In genomic region chr17:41848788-41849187, GRCh38 we compare ENCODE assay signal across 17 cellular contexts. TPM values are rescaled to one million over a fixed set of nuclear protein-coding genes. Genes with fewer than 3 reads are reported as not detected.
"Had no signal": no experiment of that assay in that cellular context is flagged by ENCODE, and none has a peak within 500 bp of the region (broad histone marks: within the 10 kb centered on the region; RNA-seq: fewer than 3 reads in every experiment).

No MANE protein-coding gene starts in this region.

- H3K36me3 ChIP-seq: colonic mucosa, prostate gland had no signal

- H3K27ac ChIP-seq: colonic mucosa, prostate gland, VCaP had no signal

- H3K4me3 Mint-ChIP-seq: activated T-helper 1 cell treated with anti-CD3 and anti-CD28 coated beads, Interleukin-12 subunit alpha, Interleukin-12 subunit beta, Interleukin-2, Interleukin-4 antibody, amounts not matched to agents 30 ng/mL and 10 ng/mL and 1 ng/mL, durations not matched to agents 14 hours and 24 hours and 36 hours; immature natural killer cell; natural killer cell treated with Interleukin-12 subunit alpha and Interleukin-12 subunit beta and Interleukin-15 and Interleukin-18, amount 100 ng/mL, for 72 hours; stimulated activated naive CD8-positive, alpha-beta T cell treated with anti-CD3 and anti-CD28 coated beads, Interleukin-15, Interleukin-2, amounts not matched to agents 100 ng/mL and 50 ng/mL, for 24 hours; T-cell had no signal

- DNase-seq: activated CD4-positive, alpha-beta T cell treated with anti-CD3 and anti-CD28 coated beads for 4 hours; activated naive CD4-positive, alpha-beta T cell; colonic mucosa; effector CD4-positive, alpha-beta T cell; immature natural killer cell; sigmoid colon; stimulated activated CD4-positive, alpha-beta T cell treated with anti-CD3 and anti-CD28 coated beads, Interleukin-4, amount 100 ng/mL, for 1 hour; stimulated activated CD8-positive, alpha-beta memory T cell treated with anti-CD3 and anti-CD28 coated beads, Interleukin-4, amount 100 ng/mL, for 48 hours; T-cell; T1000 had no signal

- H3K9me3 ChIP-seq: colonic mucosa, prostate gland, sigmoid colon had no signal

- H3K9me3 Mint-ChIP-seq: activated T-helper 1 cell treated with anti-CD3 and anti-CD28 coated beads, Interleukin-12 subunit alpha, Interleukin-12 subunit beta, Interleukin-2, Interleukin-4 antibody, amounts not matched to agents 30 ng/mL and 10 ng/mL and 1 ng/mL, durations not matched to agents 14 hours and 24 hours and 36 hours; immature natural killer cell; natural killer cell treated with Interleukin-12 subunit alpha and Interleukin-12 subunit beta and Interleukin-15 and Interleukin-18, amount 100 ng/mL, for 72 hours; stimulated activated naive CD8-positive, alpha-beta T cell treated with anti-CD3 and anti-CD28 coated beads, Interleukin-15, Interleukin-2, amounts not matched to agents 100 ng/mL and 50 ng/mL, for 24 hours; T-cell had no signal

- ATAC-seq: left lobe of liver; natural killer cell treated with Interleukin-12 subunit alpha and Interleukin-12 subunit beta and Interleukin-15 and Interleukin-18, amount 100 ng/mL, for 72 hours; T-cell had no signal

- H3K36me3 Mint-ChIP-seq: natural killer cell treated with Interleukin-12 subunit alpha and Interleukin-12 subunit beta and Interleukin-15 and Interleukin-18, amount 100 ng/mL, for 72 hours had no signal

- H3K4me3 ChIP-seq: colonic mucosa, prostate gland, sigmoid colon had no signal

- H3K4me1 ChIP-seq: colonic mucosa, prostate gland had no signal

- H3K27ac Mint-ChIP-seq: activated T-helper 1 cell treated with anti-CD3 and anti-CD28 coated beads, Interleukin-12 subunit alpha, Interleukin-12 subunit beta, Interleukin-2, Interleukin-4 antibody, amounts not matched to agents 30 ng/mL and 10 ng/mL and 1 ng/mL, durations not matched to agents 14 hours and 24 hours and 36 hours; immature natural killer cell; natural killer cell treated with Interleukin-12 subunit alpha and Interleukin-12 subunit beta and Interleukin-15 and Interleukin-18, amount 100 ng/mL, for 72 hours; stimulated activated naive CD8-positive, alpha-beta T cell treated with anti-CD3 and anti-CD28 coated beads, Interleukin-15, Interleukin-2, amounts not matched to agents 100 ng/mL and 50 ng/mL, for 24 hours; T-cell had no signal

- H3K27me3 ChIP-seq: colonic mucosa, sigmoid colon had no signal

- H3K27me3 Mint-ChIP-seq: natural killer cell treated with Interleukin-12 subunit alpha and Interleukin-12 subunit beta and Interleukin-15 and Interleukin-18, amount 100 ng/mL, for 72 hours; stimulated activated naive CD8-positive, alpha-beta T cell treated with anti-CD3 and anti-CD28 coated beads, Interleukin-15, Interleukin-2, amounts not matched to agents 100 ng/mL and 50 ng/mL, for 24 hours; T-cell had no signal

RNA-seq across cellular contexts. Expression of gene KLHL10, which starts 11.2 kb away (rescaled TPM):
- total RNA-seq: activated T-helper 1 cell treated with anti-CD3 and anti-CD28 coated beads, Interleukin-12 subunit alpha, Interleukin-12 subunit beta, Interleukin-2, Interleukin-4 antibody, amounts not matched to agents 30 ng/mL and 10 ng/mL and 1 ng/mL, durations not matched to agents 14 hours and 24 hours and 36 hours; cardiac septum; colonic mucosa; left lobe of liver; natural killer cell treated with Interleukin-12 subunit alpha and Interleukin-12 subunit beta and Interleukin-15 and Interleukin-18, amount 100 ng/mL, for 72 hours; T-cell had no signal
